1 cellular context compared by ENCODE assay signal in genomic region chrX:2461711-2462016, GRCh38.
TF ChIP-seq lines count a peak whose summit lies in the region.

No MANE protein-coding gene starts in this region.

TF ChIP-seq in WTC11, 78 proteins besides CTCF, POLR2A, EP300 and RAD21 (continued from another document):
- TF ChIP-seq STAT6 (CRISPR knock-in tag; conservative IDR thresholded peaks at IDR 0.05; ENCODE audit: low read depth) (no peak), ZMAT4 (CRISPR knock-in tag; IDR thresholded peaks at IDR 0.05) (no peak), SOX15 (CRISPR knock-in tag; IDR thresholded peaks at IDR 0.05) (no peak), RELA (CRISPR knock-in tag; IDR thresholded peaks at IDR 0.05; ENCODE audit: borderline replicate concordance) (no peak), HMGXB4 (CRISPR knock-in tag; IDR thresholded peaks at IDR 0.05) (no peak), ZNF532 (CRISPR knock-in tag; IDR thresholded peaks at IDR 0.05; ENCODE audit: borderline replicate concordance) (no peak), ZNF232 (CRISPR knock-in tag; IDR thresholded peaks at IDR 0.05) (no peak), NR1H2 (CRISPR knock-in tag; IDR thresholded peaks at IDR 0.05) (no peak), ESRRA (CRISPR knock-in tag; IDR thresholded peaks at IDR 0.05; ENCODE audit: borderline replicate concordance) (no peak), NFYB (CRISPR knock-in tag; conservative IDR thresholded peaks at IDR 0.05; ENCODE audit: low read depth) (no peak), TEAD4 (CRISPR knock-in tag; IDR thresholded peaks at IDR 0.05) (no peak), AR (CRISPR knock-in tag; IDR thresholded peaks at IDR 0.05) (no peak), JUN (CRISPR knock-in tag; IDR thresholded peaks at IDR 0.05) (no peak), FOXP4 (CRISPR knock-in tag; IDR thresholded peaks at IDR 0.05) (no peak), PRRX2 (CRISPR knock-in tag; IDR thresholded peaks at IDR 0.05) (no peak), ZNF138 (CRISPR knock-in tag; conservative IDR thresholded peaks at IDR 0.05) (no peak), ZNF512 (CRISPR knock-in tag; IDR thresholded peaks at IDR 0.05; ENCODE audit: borderline replicate concordance) (no peak), JAZF1 (CRISPR knock-in tag; IDR thresholded peaks at IDR 0.05) (no peak), CDX4 (CRISPR knock-in tag; IDR thresholded peaks at IDR 0.05; ENCODE audit: borderline replicate concordance) (no peak)
TF ChIP-seq in WTC11: peak in this region for 0.
